Comparison of ENCODE assay signal across 8 cellular contexts in the genomic region with DNA sequence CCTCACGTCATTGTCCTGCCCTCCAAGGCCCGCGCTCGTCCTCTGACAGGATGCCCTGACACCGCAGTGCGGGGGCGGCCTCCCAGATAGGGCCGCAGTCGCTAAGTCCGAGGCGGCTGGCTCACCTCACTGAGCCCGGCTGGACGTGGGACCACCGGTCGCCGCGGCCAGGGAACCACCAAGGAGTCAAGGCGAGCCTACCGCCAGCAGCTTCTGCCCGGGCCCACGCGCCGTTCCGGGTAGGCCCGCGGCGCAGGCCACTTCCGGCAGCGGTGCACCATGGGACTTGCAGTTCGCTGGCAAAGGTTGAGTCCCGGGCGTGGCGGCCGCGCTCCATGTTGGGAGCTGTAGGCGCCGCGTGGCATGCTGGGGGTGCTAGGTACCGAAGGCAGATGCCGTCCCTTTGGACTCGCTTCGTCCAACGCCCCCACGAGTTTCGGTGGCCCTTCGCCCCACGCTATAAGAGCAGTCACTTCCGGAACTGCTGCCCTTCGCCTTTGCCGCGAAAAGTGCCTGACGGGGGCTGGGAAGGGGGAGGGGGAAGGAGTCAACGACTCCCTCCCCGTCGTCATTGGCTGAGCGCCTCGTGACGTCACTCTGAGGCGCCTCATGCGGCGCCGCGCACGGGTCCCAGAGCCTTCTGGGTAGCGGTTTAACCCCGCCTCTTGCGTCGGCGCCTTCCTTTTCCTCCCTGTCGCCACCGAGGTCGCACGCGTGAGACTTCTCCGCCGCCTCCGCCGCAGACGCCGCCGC. TPM values are rescaled to one million over a fixed set of nuclear protein-coding genes. Genes with fewer than 3 reads are reported as not detected.
DNase-seq lines count a peak whose midpoint lies in the region; ATAC-seq and TF ChIP-seq lines count a peak whose summit lies in the region.

A gene (plus strand): TSS at position 681 of the 753 bp plus-strand sequence. CDS start 268 bp downstream, outside the sequence.

- H3K4me3 ChIP-seq in DOHH2 (ENCODE audit: low read length) (peak within 1 kb of the TSS; percentile 91), LNCaP clone FGC (ENCODE audit: low read depth, low read length) (peak within 1 kb of the TSS; percentile 95), fibroblast of mammary gland (ENCODE audit: control insufficient read depth, low read depth, low read length) (peak within 1 kb of the TSS; percentile 92)

- peaks cover 58% of the 10 kb centered on the region for H3K79me2 ChIP-seq in DOHH2 (ENCODE audit: control insufficient read depth, low read length)

- peak; percentile 88 for DNase-seq in GOT3 (lab: John Stamatoyannopoulos, UW)
- peak; percentile 89 for DNase-seq in LNCaP clone FGC (ENCODE audit: low read depth)
- DNase-seq in RWPE1 (ENCODE audit: low spot score): peak; percentile 93
- peak; percentile 95 for DNase-seq in fibroblast of mammary gland (ENCODE audit: low read depth)
- peak; percentile 99 for DNase-seq in natural killer cell
- DNase-seq in stimulated activated naive CD4-positive, alpha-beta T cell treated with Interleukin-2 at 50 U/mL for 16 hours (lab: John Stamatoyannopoulos, UW): peak; percentile 98

- H3F3A ChIP-seq in DOHH2 (ENCODE audit: control insufficient read depth, insufficient read depth): peaks cover 42% of the 10 kb centered on the region

- POLR2A ChIA-PET in RWPE1 (lab: Yijun Ruan, JAX; ENCODE audit: low non-redundant PET): interaction anchor here (0.8 to 1.4 kb wide), 2 partner anchors 10 to 112 kb away, joined by 4 to 7 read pairs; a partner anchor contains a TSS

- H3K27ac Mint-ChIP-seq in activated T-helper 17 cell treated with anti-CD3 and anti-CD28 coated beads, Interleukin-2, amount 50 U/mL, for 72 hours: peak within 1 kb of the TSS; percentile 93
- H3K27ac Mint-ChIP-seq in natural killer cell: peak within 1 kb of the TSS; percentile 94 to 95

- H3K4me1 Mint-ChIP-seq in activated T-helper 17 cell treated with anti-CD3 and anti-CD28 coated beads, Interleukin-2, amount 50 U/mL, for 72 hours: peaks cover 6% of the 10 kb centered on the region
- peaks cover 22 to 27% of the 10 kb centered on the region in 2 donors for H3K4me1 Mint-ChIP-seq in natural killer cell

- H3K9me2 ChIP-seq in DOHH2 (replicated peaks; ENCODE audit: control insufficient read depth, low read length): no peaks in the 10 kb centered on the region

- H3K9me3 ChIP-seq in DOHH2 (ENCODE audit: control insufficient read depth, insufficient read depth, low read length): no peaks in the 10 kb centered on the region

- CTCF ChIA-PET in RWPE1 (lab: Yijun Ruan, JAX): no interaction called here

- H3K27ac ChIP-seq in DOHH2 (ENCODE audit: low read depth, low read length) (peak within 1 kb of the TSS; percentile 75), RWPE1 (peak within 1 kb of the TSS; percentile 97)

- peaks cover 53% of the 10 kb centered on the region for H3K36me3 Mint-ChIP-seq in activated T-helper 17 cell treated with anti-CD3 and anti-CD28 coated beads, Interleukin-2, amount 50 U/mL, for 72 hours (ENCODE audit: low read depth)
- H3K36me3 Mint-ChIP-seq in natural killer cell: no peaks in the 10 kb centered on the region

- H3K4me3 Mint-ChIP-seq in activated T-helper 17 cell treated with anti-CD3 and anti-CD28 coated beads, Interleukin-2, amount 50 U/mL, for 72 hours: peak within 1 kb of the TSS; percentile 93
- peak within 1 kb of the TSS; percentile 90 for H3K4me3 Mint-ChIP-seq in natural killer cell

- TF ChIP-seq CTCF in DOHH2 (IDR thresholded peaks at IDR 0.05; ENCODE audit: low read depth, low read length, poor library complexity, severe bottlenecking) (no peak), LNCaP clone FGC (IDR thresholded peaks at IDR 0.05; ENCODE audit: control insufficient read depth, extremely low read depth, insufficient read depth) (no peak), RWPE1 (conservative IDR thresholded peaks at IDR 0.05; ENCODE audit: low read depth) (no peak), fibroblast of mammary gland (conservative IDR thresholded peaks at IDR 0.05; ENCODE audit: control insufficient read depth, insufficient read depth, low read depth, low read length) (no peak), natural killer cell (IDR thresholded peaks at IDR 0.05) (no peak)

- H3K9me3 Mint-ChIP-seq in activated T-helper 17 cell treated with anti-CD3 and anti-CD28 coated beads, Interleukin-2, amount 50 U/mL, for 72 hours: no peaks in the 10 kb centered on the region
- no peaks in the 10 kb centered on the region for H3K9me3 Mint-ChIP-seq in natural killer cell

- peaks cover 55% of the 10 kb centered on the region for H3K4me1 ChIP-seq in DOHH2 (ENCODE audit: control insufficient read depth, low read length)

- H4K20me1 ChIP-seq in DOHH2 (ENCODE audit: control insufficient read depth, insufficient read depth, low read depth, low read length): peaks cover 20% of the 10 kb centered on the region; the same call in 1 of the 2 replicates

- H3K27me3 ChIP-seq in DOHH2 (ENCODE audit: control insufficient read depth, low read length): no peaks in the 10 kb centered on the region

- intact Hi-C loops in natural killer cell (cut with micrococcal nuclease): loop anchor here (1.0 kb wide), 2 partner anchors 10 to 12 kb away; no protein-coding TSS in a partner anchor

- peaks cover 59% of the 10 kb centered on the region for H3K36me3 ChIP-seq in DOHH2 (ENCODE audit: control insufficient read depth, low read length)

- H3K4me2 ChIP-seq in DOHH2 (ENCODE audit: low read length): peak within 1 kb of the TSS; percentile 73

- no peaks in the 10 kb centered on the region for H3K27me3 Mint-ChIP-seq in activated T-helper 17 cell treated with anti-CD3 and anti-CD28 coated beads, Interleukin-2, amount 50 U/mL, for 72 hours
- H3K27me3 Mint-ChIP-seq in natural killer cell (ENCODE audit: low read depth in 2 of 2): no peaks in the 10 kb centered on the region

- peak; percentile 89 for ATAC-seq in activated T-helper 17 cell treated with anti-CD3 and anti-CD28 coated beads, Interleukin-2, amount 50 U/mL, for 72 hours (replicated peaks)
- ATAC-seq in natural killer cell: peak; percentile 81 to 93 (median 84)

RNA-seq across cellular contexts. Expression of the gene that starts here (rescaled TPM):
- total RNA-seq in activated T-helper 17 cell treated with anti-CD3 and anti-CD28 coated beads, Interleukin-2, amount 50 U/mL, for 72 hours: 1,000 to 10,000 TPM; 2,744 to 3,086 TPM
- total RNA-seq in natural killer cell: 1,000 to 10,000 TPM; 1,482 to 1,846 (median 1,534) TPM

Comparison
In these comparisons a context has a peak if more than half of its experiments do, and no peak if none do; other contexts are left out.
1. Peak in every context shown above with its lines: DNase-seq, ATAC-seq, H3K4me3 ChIP-seq and H3K27ac ChIP-seq.